28 cellular contexts compared by ENCODE assay signal in the genomic region with DNA sequence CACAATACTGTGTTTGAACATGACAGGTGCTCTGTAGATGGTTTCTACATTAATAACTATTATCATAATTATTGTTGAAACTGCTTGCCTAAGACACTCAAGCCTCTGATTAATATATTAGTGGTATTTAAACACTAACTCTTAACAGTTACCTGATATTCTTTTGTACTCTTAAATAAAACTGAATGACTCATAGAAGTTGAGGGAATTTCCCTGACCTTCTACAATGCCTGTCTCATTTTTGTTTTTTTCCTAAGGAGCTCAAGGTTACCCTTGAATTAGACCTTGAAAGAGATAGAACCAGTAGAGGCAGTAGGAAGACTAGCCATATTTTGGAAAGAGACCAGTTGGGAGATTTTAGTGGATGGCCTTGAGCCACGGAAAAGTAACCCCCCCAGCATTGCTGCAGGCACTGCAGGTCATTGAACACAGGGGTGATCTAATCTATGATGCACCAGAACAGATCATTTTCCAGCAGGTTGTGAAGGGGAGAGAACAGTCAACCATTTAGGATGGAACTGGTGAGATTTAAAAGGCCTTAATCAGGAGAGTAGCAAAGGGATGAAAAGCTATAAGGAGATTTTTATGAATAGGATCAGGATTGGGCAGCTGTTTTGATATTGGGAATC.
"Had no signal": no experiment of that assay in that cellular context is flagged by ENCODE, and none has a peak within 500 bp of the region (broad histone marks: within the 10 kb centered on the region; RNA-seq: fewer than 3 reads in every experiment).

No MANE protein-coding gene starts in this region.

- H3K4me1 Mint-ChIP-seq: activated CD4-positive, alpha-beta T cell treated with anti-CD3 and anti-CD28 coated beads, Interleukin-2, amount 10 ng/mL, durations not matched to agents 7 days and 5 days; activated CD8-positive, alpha-beta memory T cell treated with anti-CD3 and anti-CD28 coated beads, Interleukin-2, amount 10 ng/mL, durations not matched to agents 7 days and 5 days; naive thymus-derived CD4-positive, alpha-beta T cell had no signal

- H3K27ac Mint-ChIP-seq: activated CD4-positive, alpha-beta T cell treated with anti-CD3 and anti-CD28 coated beads, Interleukin-2, amount 10 ng/mL, durations not matched to agents 7 days and 5 days; activated CD8-positive, alpha-beta memory T cell treated with anti-CD3 and anti-CD28 coated beads, Interleukin-2, amount 10 ng/mL, durations not matched to agents 7 days and 5 days; activated CD8-positive, alpha-beta T cell treated with anti-CD3 and anti-CD28 coated beads for 36 hours; activated naive CD4-positive, alpha-beta T cell treated with anti-CD3 and anti-CD28 coated beads, Interleukin-2, amount 50 U/mL, for 72 hours; naive thymus-derived CD4-positive, alpha-beta T cell; neural progenitor cell; T-helper 2 cell treated with Interferon-gamma antibody and Interleukin-4, amounts not matched to agents 5 μg/mL and 100 μg/mL, for 36 hours; type B pancreatic cell had no signal

- H3K4me3 Mint-ChIP-seq: activated CD4-positive, alpha-beta T cell treated with anti-CD3 and anti-CD28 coated beads, Interleukin-2, amount 10 ng/mL, durations not matched to agents 7 days and 5 days; activated CD8-positive, alpha-beta memory T cell treated with anti-CD3 and anti-CD28 coated beads, Interleukin-2, amount 10 ng/mL, durations not matched to agents 7 days and 5 days; activated CD8-positive, alpha-beta T cell treated with anti-CD3 and anti-CD28 coated beads for 36 hours; naive thymus-derived CD4-positive, alpha-beta T cell; neural progenitor cell; T-helper 2 cell treated with Interferon-gamma antibody and Interleukin-4, amounts not matched to agents 5 μg/mL and 100 μg/mL, for 36 hours; type B pancreatic cell had no signal

- H3K27me3 Mint-ChIP-seq: activated CD4-positive, alpha-beta T cell treated with anti-CD3 and anti-CD28 coated beads, Interleukin-2, amount 10 ng/mL, durations not matched to agents 7 days and 5 days; activated CD8-positive, alpha-beta memory T cell treated with anti-CD3 and anti-CD28 coated beads, Interleukin-2, amount 10 ng/mL, durations not matched to agents 7 days and 5 days; activated CD8-positive, alpha-beta T cell treated with anti-CD3 and anti-CD28 coated beads for 36 hours; naive thymus-derived CD4-positive, alpha-beta T cell; type B pancreatic cell had no signal

- H3K27me3 ChIP-seq: ascending aorta, brain microvascular endothelial cell, esophagus muscularis mucosa, gastroesophageal sphincter, heart left ventricle, neural progenitor cell, right atrium auricular region, spleen, vagina had no signal

- DNase-seq: activated CD4-positive, alpha-beta T cell treated with anti-CD3 and anti-CD28 coated beads, Interleukin-2, amount 10 ng/mL, durations not matched to agents 7 days and 5 days; activated CD8-positive, alpha-beta memory T cell treated with anti-CD3 and anti-CD28 coated beads, Interleukin-2, amount 10 ng/mL, durations not matched to agents 7 days and 5 days; activated CD8-positive, alpha-beta T cell treated with anti-CD3 and anti-CD28 coated beads for 36 hours; activated gamma-delta T cell treated with Interleukin-2 at 50 U/mL for 16 hours; brain microvascular endothelial cell; central memory CD4-positive, alpha-beta T cell; dermis blood vessel endothelial cell; effector CD8-positive, alpha-beta T cell; heart left ventricle; islet precursor cell; lower lobe of right lung; naive thymus-derived CD4-positive, alpha-beta T cell; spleen; stimulated activated CD4-positive, alpha-beta T cell treated with anti-CD3 and anti-CD28 coated beads, Interleukin-4, amount 100 ng/mL, for 1 hour; stimulated activated naive CD4-positive, alpha-beta T cell treated with Interleukin-2 at 50 U/mL for 16 hours had no signal

- ATAC-seq: activated CD4-positive, CD25-positive, alpha-beta regulatory T cell treated with anti-CD3 and anti-CD28 coated beads, Interleukin-2, amount 50 U/mL, for 24 hours; activated CD8-positive, alpha-beta memory T cell treated with anti-CD3 and anti-CD28 coated beads, Interleukin-2, amount 10 ng/mL, durations not matched to agents 7 days and 5 days; activated CD8-positive, alpha-beta T cell treated with anti-CD3 and anti-CD28 coated beads for 36 hours; activated naive CD4-positive, alpha-beta T cell treated with anti-CD3 and anti-CD28 coated beads, Interleukin-2, amount 50 U/mL, for 72 hours; gastroesophageal sphincter; heart left ventricle; left lobe of liver; lower lobe of right lung; naive thymus-derived CD4-positive, alpha-beta T cell had no signal

- H3K4me3 ChIP-seq: ascending aorta, esophagus muscularis mucosa, gastroesophageal sphincter, heart left ventricle, lower lobe of right lung, neural progenitor cell, prostate gland, right atrium auricular region, spleen, thoracic aorta, vagina had no signal

- H3K9me3 Mint-ChIP-seq: activated CD4-positive, alpha-beta T cell treated with anti-CD3 and anti-CD28 coated beads, Interleukin-2, amount 10 ng/mL, durations not matched to agents 7 days and 5 days; activated CD8-positive, alpha-beta T cell treated with anti-CD3 and anti-CD28 coated beads for 36 hours; neural progenitor cell; type B pancreatic cell had no signal

- H3K36me3 Mint-ChIP-seq: activated CD8-positive, alpha-beta memory T cell treated with anti-CD3 and anti-CD28 coated beads, Interleukin-2, amount 10 ng/mL, durations not matched to agents 7 days and 5 days; activated naive CD4-positive, alpha-beta T cell treated with anti-CD3 and anti-CD28 coated beads, Interleukin-2, amount 50 U/mL, for 72 hours; naive thymus-derived CD4-positive, alpha-beta T cell; neural progenitor cell had no signal

- H3K36me3 ChIP-seq: ascending aorta, brain microvascular endothelial cell, neural progenitor cell, prostate gland, thoracic aorta had no signal
